9 cellular contexts compared by ENCODE assay signal in the genomic region with DNA sequence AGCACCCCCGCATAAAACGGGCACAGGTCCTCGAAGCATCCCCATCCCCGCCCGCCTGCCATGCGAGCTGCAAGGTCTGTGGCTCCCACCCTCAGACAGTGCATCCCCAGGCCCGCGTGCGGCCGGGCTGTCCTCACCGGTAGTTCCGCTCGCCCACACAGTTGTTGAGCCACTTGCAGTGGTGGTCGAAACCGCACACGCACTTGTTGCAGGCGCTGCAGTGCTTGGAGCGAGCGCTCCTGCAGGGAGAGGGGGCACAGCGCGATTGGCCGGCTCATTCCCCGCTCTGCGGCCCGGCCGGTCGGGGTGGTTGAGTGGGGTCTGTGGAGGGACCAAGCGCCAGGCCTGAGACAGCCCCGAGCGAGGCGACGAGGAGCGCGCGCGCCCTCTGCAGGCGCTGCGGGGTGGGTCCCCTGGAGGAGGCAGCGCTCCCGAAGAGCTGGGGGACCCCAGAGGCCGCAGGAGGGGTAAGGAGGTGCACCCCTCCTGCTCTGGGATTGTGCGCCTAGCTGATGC. TPM values are rescaled to one million over a fixed set of nuclear protein-coding genes. Genes with fewer than 3 reads are reported as not detected.
A peak's percentile ranks its signal among the peaks of the same experiment; 100 is the strongest.
DNase-seq lines count a peak whose midpoint lies in the region; ATAC-seq and TF ChIP-seq lines count a peak whose summit lies in the region.
"Had no signal": no experiment of that assay in that cellular context is flagged by ENCODE, and none has a peak within 500 bp of the region (broad histone marks: within the 10 kb centered on the region; RNA-seq: fewer than 3 reads in every experiment).

No MANE protein-coding gene starts in this region.

- H3K9me2 ChIP-seq in PC-3 (replicated peaks; ENCODE audit: low read length): no peaks in the 10 kb centered on the region

- no peak overlapping the region for H3K27ac Mint-ChIP-seq in immature natural killer cell
- H3K27ac Mint-ChIP-seq: dendritic cell treated with granulocyte-macrophage colony-stimulating factor and Interleukin-4, amounts not matched to agents 40 ng/mL and 50 ng/mL, for 4 days had no signal

- no peaks in the 10 kb centered on the region for H3K9me3 ChIP-seq in PC-3 (ENCODE audit: low read length)

- H3K27me3 ChIP-seq in PC-3 (ENCODE audit: low read length): no peaks in the 10 kb centered on the region

- no peaks in the 10 kb centered on the region for H3K36me3 Mint-ChIP-seq in immature natural killer cell

- H4K20me1 ChIP-seq in PC-3 (ENCODE audit: low read length): no peaks in the 10 kb centered on the region

- H3F3A ChIP-seq in PC-3 (ENCODE audit: low read length, unreplicated experiment): no peaks in the 10 kb centered on the region

- peak; percentile 62 for ATAC-seq in PC-3
- no peak for ATAC-seq in GM19351 (IDR thresholded peaks at IDR 0.05; ENCODE audit: unreplicated experiment)
- no peak for ATAC-seq in HG02970 (IDR thresholded peaks at IDR 0.05; ENCODE audit: low FRiP score, unreplicated experiment)

- no peak overlapping the region for H3K4me3 Mint-ChIP-seq in immature natural killer cell
- H3K4me3 Mint-ChIP-seq: dendritic cell treated with granulocyte-macrophage colony-stimulating factor and Interleukin-4, amounts not matched to agents 40 ng/mL and 50 ng/mL, for 4 days had no signal

- no peaks in the 10 kb centered on the region for H3K36me3 ChIP-seq in PC-3 (ENCODE audit: low read depth, low read length)

- no peak overlapping the region for H3K9ac ChIP-seq in PC-3 (ENCODE audit: low read length)

- no TSS peak for BruUV-seq in PC-3 (replicated peaks; lab: Mats Ljungman, UMichigan)

- H3K27ac ChIP-seq in PC-3 (ENCODE audit: low read length): no peak overlapping the region

- POLR2A ChIA-PET in PC-3 (lab: Charles Lee; ENCODE audit: unreplicated experiment): no interaction called here

- no peak overlapping the region for H3K4me2 ChIP-seq in PC-3 (ENCODE audit: low read length)

- H3K4me1 ChIP-seq in PC-3 (ENCODE audit: insufficient read depth, low read length): peaks cover 11% of the 10 kb centered on the region

- peaks cover 2 to 11% (median 4%) of the 10 kb centered on the region in 3 donors for H3K27me3 Mint-ChIP-seq in immature natural killer cell (ENCODE audit: low read depth in 3 of 3)

- peak; percentile 66 for TF ChIP-seq CTCF in PC-3 (conservative IDR thresholded peaks at IDR 0.05; ENCODE audit: low read depth, low read length)

- H2AFZ ChIP-seq in PC-3 (ENCODE audit: low read length): no peak overlapping the region

- no peaks in the 10 kb centered on the region for H3K79me2 ChIP-seq in PC-3 (ENCODE audit: low read length)

- CTCF ChIA-PET in PC-3 (lab: Charles Lee): interaction anchor here (0.5 to 1.0 kb wide), 5 partner anchors 49 to 152 kb away, joined by 4 to 7 read pairs (median 5); partner anchors contain the start of gene FHOD1

- H3K9me3 Mint-ChIP-seq in immature natural killer cell: no peaks in the 10 kb centered on the region
- H3K9me3 Mint-ChIP-seq: dendritic cell treated with granulocyte-macrophage colony-stimulating factor and Interleukin-4, amounts not matched to agents 40 ng/mL and 50 ng/mL, for 4 days had no signal

- intact Hi-C loops in PC-3 (cut with micrococcal nuclease): loop anchor here (10.0 kb wide), 1 partner anchor 54 kb away; no protein-coding TSS in a partner anchor

- DNase-seq in COLO668 (lab: John Stamatoyannopoulos, UW; ENCODE audit: unreplicated experiment) (peak; percentile 69), PC-3 (peak; percentile 17), anterior cingulate cortex (lab: John Stamatoyannopoulos, UW) (peak in 30 of 58 donors; percentile 15 to 66 (median 32)), immature natural killer cell (peak; percentile 18 to 26 (median 22)), T1000 (lab: John Stamatoyannopoulos, UW) (no peak)
- DNase-seq in stimulated activated CD4-positive, alpha-beta T cell treated with anti-CD3 and anti-CD28 coated beads, Interleukin-4, amount 100 ng/mL, for 24 hours: peak; percentile 53

- no peak overlapping the region for H3K4me3 ChIP-seq in PC-3 (ENCODE audit: low read length)

- H3K4me1 Mint-ChIP-seq in immature natural killer cell: peaks cover under 1 to 1% of the 10 kb centered on the region in 2 donors

RNA-seq across cellular contexts. Expression of gene TPPP3, which starts 6.0 kb away (rescaled TPM):
- total RNA-seq in PC-3 (2014; rRNA removed): not detected in 2 replicates
- polyA plus RNA-seq in immature natural killer cell: under 1 TPM in 2 of 3 donors, not detected in 1; 0.22 to 0.78 TPM

RNA-seq across cellular contexts. Expression of gene ZDHHC1, which starts 17.0 kb away (rescaled TPM):
- 4.8 and 5.1 TPM in 2 replicates for total RNA-seq in PC-3 (2014; rRNA removed)
- polyA plus RNA-seq in immature natural killer cell: under 1 TPM in 2 of 3 donors, not detected in 1; 0.64 to 0.71 TPM

RNA-seq across cellular contexts. Expression of gene HSD11B2, which starts 31.6 kb away (rescaled TPM):
- 2.4 and 8.3 TPM in 2 replicates for total RNA-seq in PC-3 (2014; rRNA removed)
- not detected for polyA plus RNA-seq in immature natural killer cell
